Comparison of ENCODE assay signal across 1 cellular context in the genomic region with DNA sequence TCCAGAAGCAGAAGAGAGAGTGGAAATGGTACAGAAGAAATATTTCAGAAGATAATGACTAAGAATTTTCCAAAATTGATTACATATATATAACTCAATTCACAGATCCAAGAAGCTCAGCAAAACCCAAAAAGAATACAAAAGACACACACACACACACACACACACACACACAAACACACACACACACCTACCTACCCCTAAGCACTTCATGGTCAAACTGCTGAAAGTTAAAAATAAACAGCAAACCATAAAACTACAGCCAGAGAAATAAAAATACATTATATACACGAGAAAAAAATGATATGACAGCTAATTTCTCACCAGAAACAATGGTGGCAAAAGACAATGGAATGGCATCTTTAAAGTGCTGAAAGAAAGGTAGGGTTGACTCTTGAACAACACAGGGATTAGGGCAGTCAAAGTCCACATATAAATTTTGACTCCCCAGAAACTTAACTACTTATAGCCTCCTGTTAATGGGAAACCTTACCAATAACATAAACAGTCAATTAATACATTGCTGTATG.
TF ChIP-seq lines count a peak whose summit lies in the region.

No MANE protein-coding gene starts in this region.

TF ChIP-seq in WTC11, 78 proteins besides CTCF, POLR2A, EP300 and RAD21 (continued from another document):
- TF ChIP-seq, protein P1, sequence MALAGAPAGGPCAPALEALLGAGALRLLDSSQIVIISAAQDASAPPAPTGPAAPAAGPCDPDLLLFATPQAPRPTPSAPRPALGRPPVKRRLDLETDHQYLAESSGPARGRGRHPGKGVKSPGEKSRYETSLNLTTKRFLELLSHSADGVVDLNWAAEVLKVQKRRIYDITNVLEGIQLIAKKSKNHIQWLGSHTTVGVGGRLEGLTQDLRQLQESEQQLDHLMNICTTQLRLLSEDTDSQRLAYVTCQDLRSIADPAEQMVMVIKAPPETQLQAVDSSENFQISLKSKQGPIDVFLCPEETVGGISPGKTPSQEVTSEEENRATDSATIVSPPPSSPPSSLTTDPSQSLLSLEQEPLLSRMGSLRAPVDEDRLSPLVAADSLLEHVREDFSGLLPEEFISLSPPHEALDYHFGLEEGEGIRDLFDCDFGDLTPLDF (CRISPR knock-in tag; IDR thresholded peaks at IDR 0.05), result no peak
